ENCODE assay signal across 1 cellular context in the genomic region with DNA sequence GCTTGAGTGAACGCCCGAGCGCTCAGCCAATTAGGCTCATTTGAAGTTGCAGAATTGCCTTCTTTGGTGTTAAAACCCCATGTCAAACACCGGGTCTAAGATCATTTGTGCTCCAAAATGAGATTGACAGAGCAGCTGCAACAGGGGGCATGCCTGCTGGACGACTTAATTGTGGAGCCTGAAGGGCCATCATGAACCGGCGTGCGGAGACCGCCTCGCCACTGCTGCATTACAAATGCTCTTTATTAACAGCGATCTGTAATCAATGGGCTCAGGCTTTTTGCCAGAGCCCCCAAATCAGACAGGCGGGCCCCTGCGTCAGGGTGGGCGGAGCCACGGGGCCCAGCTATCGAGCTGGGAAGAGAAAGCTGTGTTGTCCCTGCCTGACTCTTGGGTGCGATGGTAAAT.
TF ChIP-seq lines count a peak whose summit lies in the region.

No MANE protein-coding gene starts in this region.

TF ChIP-seq in GM12878, 131 proteins besides CTCF, POLR2A, EP300 and RAD21:
- TF ChIP-seq, protein P1, sequence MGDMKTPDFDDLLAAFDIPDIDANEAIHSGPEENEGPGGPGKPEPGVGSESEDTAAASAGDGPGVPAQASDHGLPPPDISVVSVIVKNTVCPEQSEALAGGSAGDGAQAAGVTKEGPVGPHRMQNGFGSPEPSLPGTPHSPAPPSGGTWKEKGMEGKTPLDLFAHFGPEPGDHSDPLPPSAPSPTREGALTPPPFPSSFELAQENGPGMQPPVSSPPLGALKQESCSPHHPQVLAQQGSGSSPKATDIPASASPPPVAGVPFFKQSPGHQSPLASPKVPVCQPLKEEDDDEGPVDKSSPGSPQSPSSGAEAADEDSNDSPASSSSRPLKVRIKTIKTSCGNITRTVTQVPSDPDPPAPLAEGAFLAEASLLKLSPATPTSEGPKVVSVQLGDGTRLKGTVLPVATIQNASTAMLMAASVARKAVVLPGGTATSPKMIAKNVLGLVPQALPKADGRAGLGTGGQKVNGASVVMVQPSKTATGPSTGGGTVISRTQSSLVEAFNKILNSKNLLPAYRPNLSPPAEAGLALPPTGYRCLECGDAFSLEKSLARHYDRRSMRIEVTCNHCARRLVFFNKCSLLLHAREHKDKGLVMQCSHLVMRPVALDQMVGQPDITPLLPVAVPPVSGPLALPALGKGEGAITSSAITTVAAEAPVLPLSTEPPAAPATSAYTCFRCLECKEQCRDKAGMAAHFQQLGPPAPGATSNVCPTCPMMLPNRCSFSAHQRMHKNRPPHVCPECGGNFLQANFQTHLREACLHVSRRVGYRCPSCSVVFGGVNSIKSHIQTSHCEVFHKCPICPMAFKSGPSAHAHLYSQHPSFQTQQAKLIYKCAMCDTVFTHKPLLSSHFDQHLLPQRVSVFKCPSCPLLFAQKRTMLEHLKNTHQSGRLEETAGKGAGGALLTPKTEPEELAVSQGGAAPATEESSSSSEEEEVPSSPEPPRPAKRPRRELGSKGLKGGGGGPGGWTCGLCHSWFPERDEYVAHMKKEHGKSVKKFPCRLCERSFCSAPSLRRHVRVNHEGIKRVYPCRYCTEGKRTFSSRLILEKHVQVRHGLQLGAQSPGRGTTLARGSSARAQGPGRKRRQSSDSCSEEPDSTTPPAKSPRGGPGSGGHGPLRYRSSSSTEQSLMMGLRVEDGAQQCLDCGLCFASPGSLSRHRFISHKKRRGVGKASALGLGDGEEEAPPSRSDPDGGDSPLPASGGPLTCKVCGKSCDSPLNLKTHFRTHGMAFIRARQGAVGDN (IDR thresholded peaks at IDR 0.05), result no peak
- TF ChIP-seq RAD51 (IDR thresholded peaks at IDR 0.05), result no peak
- no peak for TF ChIP-seq IKZF2 (IDR thresholded peaks at IDR 0.05)
- TF ChIP-seq RBBP5 (conservative IDR thresholded peaks at IDR 0.05), result no peak
- no peak for TF ChIP-seq ZNF384 (IDR thresholded peaks at IDR 0.05; ENCODE audit: borderline replicate concordance, low read depth, low read length)
- no peak for TF ChIP-seq CEBPB (IDR thresholded peaks at IDR 0.05; ENCODE audit: borderline replicate concordance in 1 of 2, low read depth in 2 of 2, low read length in 2 of 2)
- TF ChIP-seq BCLAF1 (IDR thresholded peaks at IDR 0.05), result no peak
- no peak for TF ChIP-seq CBX3 (IDR thresholded peaks at IDR 0.05; ENCODE audit: borderline replicate concordance, low read depth)
